Comparison of ENCODE assay signal across 19 cellular contexts in genomic region chr5:131400585-131400984, GRCh38.
DNase-seq lines count a peak whose midpoint lies in the region; ATAC-seq and TF ChIP-seq lines count a peak whose summit lies in the region.
"Had no signal": no experiment of that assay in that cellular context is flagged by ENCODE, and none has a peak within 500 bp of the region (broad histone marks: within the 10 kb centered on the region; RNA-seq: fewer than 3 reads in every experiment).

No MANE protein-coding gene starts in this region.

- DNase-seq in CD4-positive, alpha-beta T cell, result no peak
- no peak for DNase-seq in CD4-positive, alpha-beta memory T cell
- no peak for DNase-seq in activated naive CD4-positive, alpha-beta T cell treated with anti-CD3 and anti-CD28 coated beads, Interleukin-2, amount 50 U/mL, for 72 hours (ENCODE audit: low spot score in 2 of 2)
- DNase-seq in naive B cell, result no peak
- no peak for DNase-seq in HK-2 (ENCODE audit: unreplicated experiment)
- DNase-seq: activated effector memory CD4-positive, alpha-beta T cell treated with Interleukin-2 at 50 U/mL for 16 hours; aorta; KBM-7; left ventricle myocardium superior; NCI-H1436 treated with DMSO at 0.1 percent for 48 hours; NCI-H510A; psoas muscle; stimulated activated CD4-positive, alpha-beta T cell treated with anti-CD3 and anti-CD28 coated beads, Interleukin-1b, Interleukin-23, amount 100 ng/mL, for 48 hours; WERI-Rb-1 had no signal

- H3K4me3 ChIP-seq in CD4-positive, alpha-beta memory T cell (ENCODE audit: low read length in 2 of 2), result no peak overlapping the region
- H3K4me3 ChIP-seq: psoas muscle, SJSA1, skin epidermis had no signal

- no peak overlapping the region for H3K4me3 Mint-ChIP-seq in CD4-positive, alpha-beta T cell
- H3K4me3 Mint-ChIP-seq in CD4-positive, alpha-beta memory T cell, result peak overlapping the region in 1 of 8 donors; percentile 16
- H3K4me3 Mint-ChIP-seq in naive B cell, result no peak overlapping the region

- POLR2A ChIA-PET in CD4-positive, alpha-beta T cell (lab: Charles Lee), result interaction anchor here (0.8 to 1.4 kb wide), 7 partner anchors 10 to 237 kb away, joined by 3 to 4 read pairs (median 3); partner anchors contain the start of gene CDC42SE2
- POLR2A ChIA-PET in CD4-positive, alpha-beta memory T cell (lab: Charles Lee; ENCODE audit: partially characterized antibody), result interaction anchor here (0.8 to 1.6 kb wide), 5 partner anchors 14 to 235 kb away, joined by 3 to 7 read pairs (median 5); partner anchors contain the start of gene HINT1

- H3K27ac ChIP-seq in CD4-positive, alpha-beta T cell (ENCODE audit: low read depth, low read length), result no peak overlapping the region
- H3K27ac ChIP-seq in CD4-positive, alpha-beta memory T cell (ENCODE audit: low read depth, low read length), result no peak overlapping the region
- H3K27ac ChIP-seq: psoas muscle, SJSA1, skin epidermis, WERI-Rb-1 had no signal

- no peak for ATAC-seq in CD4-positive, alpha-beta T cell (ENCODE audit: poor library complexity)
- ATAC-seq in activated naive CD4-positive, alpha-beta T cell treated with anti-CD3 and anti-CD28 coated beads, Interleukin-2, amount 50 U/mL, for 72 hours, result no peak
- ATAC-seq in naive B cell (ENCODE audit: low read depth in 2 of 2) (no peak), HG03565 (IDR thresholded peaks at IDR 0.05; ENCODE audit: unreplicated experiment) (no peak), HG03520 (IDR thresholded peaks at IDR 0.05; ENCODE audit: unreplicated experiment) (no peak)
- ATAC-seq: HCT116, left ventricle myocardium superior, psoas muscle had no signal

- peaks cover 7% of the 10 kb centered on the region for H3K9me3 Mint-ChIP-seq in CD4-positive, alpha-beta T cell
- H3K9me3 Mint-ChIP-seq in CD4-positive, alpha-beta memory T cell, result peaks cover 0 to 26% (median 15%) of the 10 kb centered on the region in 8 donors
- peaks cover 10 to 11% of the 10 kb centered on the region in 2 donors for H3K9me3 Mint-ChIP-seq in activated naive CD4-positive, alpha-beta T cell treated with anti-CD3 and anti-CD28 coated beads, Interleukin-2, amount 50 U/mL, for 72 hours
- H3K9me3 Mint-ChIP-seq in naive B cell, result peaks cover 9 to 22% (median 10%) of the 10 kb centered on the region in 7 donors

- peak overlapping the region; percentile 70 for H3K27ac Mint-ChIP-seq in CD4-positive, alpha-beta T cell
- peak overlapping the region; percentile 0 to 97 (median 79) for H3K27ac Mint-ChIP-seq in CD4-positive, alpha-beta memory T cell
- H3K27ac Mint-ChIP-seq in activated naive CD4-positive, alpha-beta T cell treated with anti-CD3 and anti-CD28 coated beads, Interleukin-2, amount 50 U/mL, for 72 hours, result peak overlapping the region; percentile 46 to 63
- peak overlapping the region in 4 of 6 donors; percentile 7 to 81 (median 28) for H3K27ac Mint-ChIP-seq in naive B cell

- peaks cover 48% of the 10 kb centered on the region for H3K4me1 Mint-ChIP-seq in CD4-positive, alpha-beta T cell (ENCODE audit: low read depth)
- H3K4me1 Mint-ChIP-seq in CD4-positive, alpha-beta memory T cell, result peaks cover 28 to 46% (median 36%) of the 10 kb centered on the region in 4 donors
- H3K4me1 Mint-ChIP-seq in naive B cell, result peaks cover 20 to 23% (median 23%) of the 10 kb centered on the region in 3 donors

- H3K4me1 ChIP-seq in CD4-positive, alpha-beta memory T cell (ENCODE audit: insufficient read depth, low read length), result peaks cover 20% of the 10 kb centered on the region
- H3K4me1 ChIP-seq: psoas muscle, SJSA1 had no signal

- H3K36me3 ChIP-seq in CD4-positive, alpha-beta memory T cell (ENCODE audit: insufficient read depth, low read length), result peaks cover 22% of the 10 kb centered on the region
- H3K36me3 ChIP-seq: WERI-Rb-1 had no signal

- CTCF ChIA-PET in CD4-positive, alpha-beta T cell (lab: Charles Lee), result interaction anchor here (1.0 kb wide), 1 partner anchor 18 kb away, joined by 3 read pairs; no protein-coding TSS in a partner anchor
- CTCF ChIA-PET in CD4-positive, alpha-beta memory T cell (lab: Charles Lee; ENCODE audit: partially characterized antibody), result interaction anchor here (1.6 to 2.0 kb wide), 3 partner anchors 10 to 135 kb away, joined by 4 to 8 read pairs (median 5); no protein-coding TSS in a partner anchor

- intact Hi-C loops in CD4-positive, alpha-beta T cell (cut with DNase I, micrococcal nuclease), result no loop called here
- intact Hi-C loops in CD4-positive, alpha-beta memory T cell (cut with micrococcal nuclease), result no loop called here

- H3K9me3 ChIP-seq in CD4-positive, alpha-beta T cell (ENCODE audit: control insufficient read depth, low read length), result peaks cover 16% of the 10 kb centered on the region
- H3K9me3 ChIP-seq in CD4-positive, alpha-beta memory T cell (ENCODE audit: control insufficient read depth in 1 of 2, low read length in 2 of 2), result peaks cover 0 to 6% of the 10 kb centered on the region in 2 donors
- H3K9me3 ChIP-seq: SJSA1 had no signal

- TF ChIP-seq CTCF in CD4-positive, alpha-beta T cell (IDR thresholded peaks at IDR 0.05), result no peak

- H3K27me3 ChIP-seq in CD4-positive, alpha-beta T cell (ENCODE audit: control insufficient read depth, insufficient read depth, low read length), result no peaks in the 10 kb centered on the region
- no peaks in the 10 kb centered on the region for H3K27me3 ChIP-seq in CD4-positive, alpha-beta memory T cell (ENCODE audit: insufficient read depth, low read length)
- H3K27me3 ChIP-seq: SJSA1 had no signal

- peaks cover 97% of the 10 kb centered on the region for H3K36me3 Mint-ChIP-seq in CD4-positive, alpha-beta T cell (ENCODE audit: low read depth)
- peaks cover 80 to 86% of the 10 kb centered on the region in 2 donors for H3K36me3 Mint-ChIP-seq in CD4-positive, alpha-beta memory T cell
- peaks cover 42 to 83% of the 10 kb centered on the region in 2 donors for H3K36me3 Mint-ChIP-seq in activated naive CD4-positive, alpha-beta T cell treated with anti-CD3 and anti-CD28 coated beads, Interleukin-2, amount 50 U/mL, for 72 hours
- peaks cover 37 to 39% of the 10 kb centered on the region in 2 donors for H3K36me3 Mint-ChIP-seq in naive B cell

- no peaks in the 10 kb centered on the region for H3K27me3 Mint-ChIP-seq in CD4-positive, alpha-beta T cell
- no peaks in the 10 kb centered on the region for H3K27me3 Mint-ChIP-seq in CD4-positive, alpha-beta memory T cell
- no peaks in the 10 kb centered on the region for H3K27me3 Mint-ChIP-seq in naive B cell

Comparison
In these comparisons a context has a peak if more than half of its experiments do, and no peak if none do; other contexts are left out.
1. H3K27ac Mint-ChIP-seq: peak in every context shown above with its lines; median percentile 79 in CD4-positive, alpha-beta memory T cell; 70 in CD4-positive, alpha-beta T cell; 54 in activated naive CD4-positive, alpha-beta T cell treated with anti-CD3 and anti-CD28 coated beads, Interleukin-2, amount 50 U/mL, for 72 hours; 28 in naive B cell.